Comparison of ENCODE assay signal across 24 cellular contexts in the genomic region with DNA sequence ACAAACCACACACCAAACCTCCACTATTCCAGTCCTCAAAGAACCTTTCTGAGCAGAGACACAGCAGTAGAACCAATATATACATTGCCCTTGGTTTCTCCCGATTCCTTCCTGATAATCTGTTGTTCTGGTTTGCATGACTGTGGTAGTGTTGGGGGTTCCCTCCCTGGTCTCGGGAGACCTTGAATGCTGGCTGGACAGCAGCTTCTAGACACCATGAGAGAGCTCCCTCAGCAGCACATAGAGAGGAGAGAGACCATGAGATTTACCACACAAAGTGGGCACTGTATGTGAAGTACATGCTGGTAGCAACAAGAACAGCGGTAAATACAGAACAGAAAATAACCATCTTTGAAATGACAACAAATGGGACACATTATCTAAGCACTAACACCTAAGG. TPM values are rescaled to one million over a fixed set of nuclear protein-coding genes. Genes with fewer than 3 reads are reported as not detected.
"Had no signal": no experiment of that assay in that cellular context is flagged by ENCODE, and none has a peak within 500 bp of the region (broad histone marks: within the 10 kb centered on the region; RNA-seq: fewer than 3 reads in every experiment).

No MANE protein-coding gene starts in this region.

- H3K36me3 ChIP-seq: lower lobe of right lung, neural progenitor cell, upper lobe of left lung had no signal

- H3K27ac Mint-ChIP-seq: activated CD4-positive, alpha-beta memory T cell treated with anti-CD3 and anti-CD28 coated beads for 36 hours; activated CD4-positive, alpha-beta T cell treated with anti-CD3 and anti-CD28 coated beads for 36 hours; activated naive CD4-positive, alpha-beta T cell treated with anti-CD3 and anti-CD28 coated beads, Interleukin-2, amount 50 U/mL, for 72 hours; mesothelial cell of epicardium; stimulated activated naive CD8-positive, alpha-beta T cell treated with anti-CD3 and anti-CD28 coated beads, Interleukin-15, amount 100 ng/mL, for 72 hours had no signal

- H3K36me3 Mint-ChIP-seq: activated CD4-positive, alpha-beta memory T cell treated with anti-CD3 and anti-CD28 coated beads for 36 hours; activated naive CD4-positive, alpha-beta T cell treated with anti-CD3 and anti-CD28 coated beads, Interleukin-2, amount 50 U/mL, for 72 hours; mesothelial cell of epicardium; neural progenitor cell had no signal

- H3K27me3 ChIP-seq: testis, upper lobe of left lung had no signal

- H3K27ac ChIP-seq: coronary artery, lower lobe of right lung, neural progenitor cell, testis, upper lobe of left lung had no signal

- H3K9me3 Mint-ChIP-seq: activated CD4-positive, alpha-beta memory T cell treated with anti-CD3 and anti-CD28 coated beads for 36 hours; activated naive CD4-positive, alpha-beta T cell treated with anti-CD3 and anti-CD28 coated beads, Interleukin-2, amount 50 U/mL, for 72 hours; central memory CD8-positive, alpha-beta T cell; mesothelial cell of epicardium; neural progenitor cell; stimulated activated naive CD8-positive, alpha-beta T cell treated with anti-CD3 and anti-CD28 coated beads, Interleukin-15, amount 100 ng/mL, for 72 hours had no signal

- H3K4me2 ChIP-seq: neural progenitor cell, smooth muscle cell had no signal

- DNase-seq: activated CD4-positive, alpha-beta memory T cell treated with anti-CD3 and anti-CD28 coated beads for 36 hours; activated CD4-positive, alpha-beta T cell treated with anti-CD3 and anti-CD28 coated beads for 36 hours; activated CD8-positive, alpha-beta memory T cell treated with anti-CD3 and anti-CD28 coated beads, Interleukin-2, amount 50 U/mL, for 4 hours; activated gamma-delta T cell; activated T-cell treated with anti-CD3 and anti-CD28 coated beads, Interleukin-2, amount 50 U/mL, for 48 hours; foreskin melanocyte; head of caudate nucleus; left cardiac atrium; lower lobe of right lung; right cardiac atrium; stimulated activated CD4-positive, alpha-beta T cell treated with anti-CD3 and anti-CD28 coated beads, Interleukin-4, amount 100 ng/mL, for 4 hours; stimulated activated CD8-positive, alpha-beta memory T cell treated with anti-CD3 and anti-CD28 coated beads, Interleukin-4, amount 100 ng/mL, for 48 hours; stimulated activated naive CD8-positive, alpha-beta T cell treated with anti-CD3 and anti-CD28 coated beads, Interleukin-15, amount 100 ng/mL, for 72 hours; T-helper 1 cell; testis; upper lobe of left lung had no signal

- H2AFZ ChIP-seq: neural progenitor cell had no signal

- H3K9me3 ChIP-seq: lower lobe of right lung, testis, upper lobe of left lung had no signal

- ATAC-seq: activated CD4-positive, alpha-beta T cell treated with anti-CD3 and anti-CD28 coated beads for 36 hours; activated naive CD4-positive, alpha-beta T cell treated with anti-CD3 and anti-CD28 coated beads, Interleukin-2, amount 50 U/mL, for 72 hours; left cardiac atrium; lower lobe of right lung; right cardiac atrium; SK-N-SH treated with all-trans-retinoic acid at 6 μM for 48 hours; stimulated activated naive CD8-positive, alpha-beta T cell treated with anti-CD3 and anti-CD28 coated beads, Interleukin-15, amount 100 ng/mL, for 72 hours had no signal

- H3K4me3 ChIP-seq: coronary artery, lower lobe of right lung, neural progenitor cell, smooth muscle cell, testis, upper lobe of left lung had no signal

- H3K4me3 Mint-ChIP-seq: activated CD4-positive, alpha-beta memory T cell treated with anti-CD3 and anti-CD28 coated beads for 36 hours; activated CD4-positive, alpha-beta T cell treated with anti-CD3 and anti-CD28 coated beads for 36 hours; central memory CD8-positive, alpha-beta T cell; mesothelial cell of epicardium; neural progenitor cell; stimulated activated naive CD8-positive, alpha-beta T cell treated with anti-CD3 and anti-CD28 coated beads, Interleukin-15, amount 100 ng/mL, for 72 hours had no signal

RNA-seq across cellular contexts. Expression of a gene that starts 2.6 kb away (rescaled TPM):
- total RNA-seq: activated CD4-positive, alpha-beta memory T cell treated with anti-CD3 and anti-CD28 coated beads for 36 hours; activated CD4-positive, alpha-beta T cell treated with anti-CD3 and anti-CD28 coated beads for 36 hours; activated naive CD4-positive, alpha-beta T cell treated with anti-CD3 and anti-CD28 coated beads, Interleukin-2, amount 50 U/mL, for 72 hours; fibroblast of lung; lower lobe of right lung; smooth muscle cell had no signal
